ENCODE assay signal across 1 cellular context in genomic region chr7:66557214-66558200, GRCh38.
TF ChIP-seq lines count a peak whose summit lies in the region.

No MANE protein-coding gene starts in this region.

TF ChIP-seq in K562, 482 proteins besides CTCF, POLR2A, EP300 and RAD21 (continued from another document):
- TF ChIP-seq CREB3L1 (IDR thresholded peaks at IDR 0.05; ENCODE audit: borderline replicate concordance, low read depth): no peak
- TF ChIP-seq CREM (IDR thresholded peaks at IDR 0.05; ENCODE audit: low read depth): peak; percentile 64
- TF ChIP-seq MAZ (CRISPR knock-in tag; conservative IDR thresholded peaks at IDR 0.05 in 1 of 2, IDR thresholded peaks at IDR 0.05 in 1 of 2): peak in 1 of 2 experiments; percentile 40; a peak in 1 of 4 replicates
- no peak for TF ChIP-seq CHD4 (IDR thresholded peaks at IDR 0.05; ENCODE audit: insufficient read depth, insufficient replicate concordance, low read depth, low read length, poor library complexity, severe bottlenecking)
- TF ChIP-seq CSDE1 (IDR thresholded peaks at IDR 0.05): no peak
- no peak for TF ChIP-seq ZNF449 (CRISPR knock-in tag; IDR thresholded peaks at IDR 0.05)
- no peak for TF ChIP-seq CEBPB (tag; IDR thresholded peaks at IDR 0.05)
- no peak for TF ChIP-seq ATF1 (CRISPR knock-in tag; IDR thresholded peaks at IDR 0.05)
- TF ChIP-seq ATF1 (tag; IDR thresholded peaks at IDR 0.05): peak; percentile 46
- TF ChIP-seq ZBTB40 (IDR thresholded peaks at IDR 0.05): no peak
- TF ChIP-seq ZBTB40 (CRISPR knock-in tag; IDR thresholded peaks at IDR 0.05): no peak
- TF ChIP-seq ZNF695 (CRISPR knock-in tag; IDR thresholded peaks at IDR 0.05): no peak
- TF ChIP-seq TBL1XR1 (IDR thresholded peaks at IDR 0.05; ENCODE audit: low read length in 2 of 2): no peak
- 0 out of 2 replicates have a peak, but pooled peaks have one; percentile 10 for TF ChIP-seq JUND (IDR thresholded peaks at IDR 0.05; ENCODE audit: borderline replicate concordance, low read depth, low read length)
- TF ChIP-seq JUND (tag; IDR thresholded peaks at IDR 0.05; ENCODE audit: borderline replicate concordance, low read depth, low read length): no peak
- TF ChIP-seq ZNF699 (CRISPR knock-in tag; IDR thresholded peaks at IDR 0.05; ENCODE audit: insufficient replicate concordance): no peak
- no peak for TF ChIP-seq MXD1 (CRISPR knock-in tag; IDR thresholded peaks at IDR 0.05; ENCODE audit: borderline replicate concordance, poor library complexity, severe bottlenecking)
- TF ChIP-seq ZKSCAN8 (CRISPR knock-in tag; IDR thresholded peaks at IDR 0.05): no peak
- TF ChIP-seq ZNF696 (CRISPR knock-in tag; conservative IDR thresholded peaks at IDR 0.05): no peak
